19 cellular contexts compared by ENCODE assay signal in the genomic region with DNA sequence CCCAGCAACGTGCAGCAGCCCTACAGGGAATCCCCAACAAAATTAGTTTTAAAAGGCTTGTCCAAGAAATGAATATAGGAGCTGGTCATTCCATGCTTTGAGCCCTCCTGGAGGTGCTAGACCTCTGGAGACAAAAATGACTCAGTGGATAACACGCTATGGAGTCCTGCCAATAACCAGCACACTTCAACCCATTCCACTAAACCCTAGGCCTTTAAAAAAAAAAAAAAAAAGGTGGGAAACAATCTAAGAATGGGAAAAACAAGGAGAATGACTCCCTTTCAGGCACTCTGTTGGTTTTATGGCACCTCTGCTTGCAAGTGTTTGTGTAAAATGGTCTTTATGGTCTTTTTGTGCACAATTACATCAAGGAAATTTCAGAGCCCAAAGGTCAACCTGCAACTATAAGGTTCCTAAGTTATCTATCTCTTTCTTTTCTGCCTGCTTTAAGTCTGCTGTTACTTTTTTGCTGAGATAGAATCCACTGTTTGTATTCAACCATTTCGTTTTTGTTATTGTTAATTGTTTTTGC. TPM values are rescaled to one million over a fixed set of nuclear protein-coding genes. Genes with fewer than 3 reads are reported as not detected.
A peak's percentile ranks its signal among the peaks of the same experiment; 100 is the strongest.
DNase-seq lines count a peak whose midpoint lies in the region; ATAC-seq, FAIRE-seq and TF ChIP-seq lines count a peak whose summit lies in the region.
"Had no signal": no experiment of that assay in that cellular context is flagged by ENCODE, and none has a peak within 500 bp of the region (broad histone marks: within the 10 kb centered on the region; RNA-seq: fewer than 3 reads in every experiment).

No MANE protein-coding gene starts in this region.

- H3K36me3 ChIP-seq in mucosa of rectum (ENCODE audit: control insufficient read depth in 2 of 2, insufficient read depth in 2 of 2, low read length in 2 of 2), result peaks cover 0 to 3% of the 10 kb centered on the region in 2 donors
- H3K36me3 ChIP-seq: tibial artery had no signal

- no peak overlapping the region for H2BK5ac ChIP-seq in H9 (ENCODE audit: insufficient read length, low read length)

- peaks cover 9% of the 10 kb centered on the region; the same call in 1 of the 2 replicates for H3K79me2 ChIP-seq in H9 (ENCODE audit: insufficient read depth, low read length)

- no peak overlapping the region for H2BK20ac ChIP-seq in H9 (ENCODE audit: low read depth, low read length, poor library complexity, severe bottlenecking)

- H3T11ph ChIP-seq in H9 (ENCODE audit: low read length), result no peak overlapping the region

- TF ChIP-seq CTCF in H9 (conservative IDR thresholded peaks at IDR 0.05), result no peak

- H2BK12ac ChIP-seq in H9 (ENCODE audit: insufficient read length, low read depth, low read length), result no peak overlapping the region

- ATAC-seq in GM18505 (IDR thresholded peaks at IDR 0.05; ENCODE audit: unreplicated experiment), result peak; percentile 8
- ATAC-seq in central memory CD8-positive, alpha-beta T cell (replicated peaks; ENCODE audit: extremely low read depth, poor library complexity, severe bottlenecking), result no peak

- peak overlapping the region; percentile 41 for H3K27ac Mint-ChIP-seq in central memory CD8-positive, alpha-beta T cell (ENCODE audit: low read depth)
- H3K27ac Mint-ChIP-seq in H9, result no peak overlapping the region

- H4K5ac ChIP-seq in H9 (ENCODE audit: insufficient read length, low read depth, low read length), result no peak overlapping the region

- H3K27ac ChIP-seq in mucosa of rectum (ENCODE audit: low read depth in 2 of 2, low read length in 2 of 2) (peak overlapping the region; percentile 76 to 85), H9 (ENCODE audit: insufficient read length, low read depth, low read length) (no peak overlapping the region)
- H3K27ac ChIP-seq: RWPE1, tibial artery had no signal

- no peak for FAIRE-seq in HTR-8/SVneo (lab: Jason Lieb, UNC)

- H3K9me3 ChIP-seq in mucosa of rectum (ENCODE audit: control insufficient read depth in 2 of 2, low read length in 2 of 2) (no peaks in the 10 kb centered on the region), H9 (ENCODE audit: control insufficient read depth, low read depth, low read length) (peaks cover 23% of the 10 kb centered on the region)
- H3K9me3 ChIP-seq: tibial artery had no signal

- no peak overlapping the region for H4K8ac ChIP-seq in H9 (replicated peaks; ENCODE audit: insufficient read length, low read depth, low read length)

- TF ChIP-seq POLR2A in GM18505 (IDR thresholded peaks at IDR 0.05; ENCODE audit: borderline replicate concordance, extremely low read depth, insufficient read depth, insufficient read length), result no peak

- no peak overlapping the region for H3K4me2 ChIP-seq in H9 (ENCODE audit: insufficient read depth, insufficient read length, low read length)

- no peak overlapping the region for H3K4me3 Mint-ChIP-seq in central memory CD8-positive, alpha-beta T cell
- H3K4me3 Mint-ChIP-seq in H9, result no peak overlapping the region
- H3K4me3 Mint-ChIP-seq: activated T-cell treated with anti-CD3 and anti-CD28 coated beads, Interleukin-2, amount 50 U/mL, for 4 hours had no signal

- H3K4ac ChIP-seq in H9 (ENCODE audit: low read depth, low read length), result no peak overlapping the region

- no peak overlapping the region for H2AK5ac ChIP-seq in H9 (ENCODE audit: insufficient read length, low read length)

- no peak overlapping the region for H2AFZ ChIP-seq in H9 (ENCODE audit: low read length)

- no peak overlapping the region for H3K23ac ChIP-seq in H9 (ENCODE audit: insufficient read length, low read depth, low read length)

- peaks cover 4% of the 10 kb centered on the region for H3K79me1 ChIP-seq in H9 (ENCODE audit: insufficient read depth, low read depth, low read length, poor library complexity, severe bottlenecking)

- no peaks in the 10 kb centered on the region for H3K9me3 Mint-ChIP-seq in central memory CD8-positive, alpha-beta T cell
- peaks cover 71 to 84% of the 10 kb centered on the region in 2 experiments for H3K9me3 Mint-ChIP-seq in H9

- peaks cover 61% of the 10 kb centered on the region for H3K4me1 Mint-ChIP-seq in central memory CD8-positive, alpha-beta T cell
- peaks cover 29 to 32% of the 10 kb centered on the region in 2 experiments for H3K4me1 Mint-ChIP-seq in H9

- no peaks in the 10 kb centered on the region for H3K23me2 ChIP-seq in H9 (ENCODE audit: insufficient read length, low read depth, low read length, poor library complexity, severe bottlenecking)

- WGBS in H9 (ENCODE audit: extremely low coverage, insufficient read length, low lambda C conversion rate), result no CpG with 5 or more reads among the region's 3 CpGs

- DNase-seq in HT1080 (ENCODE audit: low read depth) (peak; percentile 62), GM19240 (ENCODE audit: insufficient read length, low spot score) (no peak), H9 (no peak), HTR-8/SVneo (ENCODE audit: insufficient read length, low spot score) (no peak), T-helper 9 cell (no peak)
- no peak for DNase-seq in central memory CD8-positive, alpha-beta T cell (ENCODE audit: low spot score in 2 of 2)
- DNase-seq: activated CD4-positive, alpha-beta T cell treated with anti-CD3 and anti-CD28 coated beads for 4 hours; activated T-cell treated with anti-CD3 and anti-CD28 coated beads, Interleukin-2, amount 50 U/mL, for 4 hours; amniotic stem cell; DMS153; foreskin fibroblast; KBM-7; mesendoderm; NCI-H1694; NCI-H524; tibial artery had no signal

- no peak overlapping the region for H2BK120ac ChIP-seq in H9 (ENCODE audit: low read depth, low read length, poor library complexity, severe bottlenecking)

- H3K27me3 ChIP-seq in mucosa of rectum (ENCODE audit: control insufficient read depth in 2 of 2, insufficient read depth in 2 of 2, low read length in 2 of 2), result no peaks in the 10 kb centered on the region
- no peaks in the 10 kb centered on the region for H3K27me3 ChIP-seq in H9 (ENCODE audit: insufficient read depth, low read length)
- H3K27me3 ChIP-seq: tibial artery had no signal

- H3K27me3 Mint-ChIP-seq in central memory CD8-positive, alpha-beta T cell, result no peaks in the 10 kb centered on the region
- H3K27me3 Mint-ChIP-seq in H9 (ENCODE audit: low read depth), result peaks cover 3% of the 10 kb centered on the region; the same call in 1 of the 2 replicates

- no peak overlapping the region for H4K91ac ChIP-seq in H9 (ENCODE audit: insufficient read length, low read depth, low read length)

- no peaks in the 10 kb centered on the region for H4K20me1 ChIP-seq in H9 (ENCODE audit: control insufficient read depth, insufficient read depth, insufficient read length)

- H3K9ac ChIP-seq in mucosa of rectum (ENCODE audit: low read depth in 1 of 2, low read length in 2 of 2) (peak overlapping the region; percentile 35 to 38), H9 (ENCODE audit: extremely low read depth, insufficient read length, low read length) (no peak overlapping the region)

- peak overlapping the region; percentile 20 to 56 for H3K4me3 ChIP-seq in mucosa of rectum (ENCODE audit: low read length in 2 of 2)
- H3K4me3 ChIP-seq: tibial artery had no signal

- H3K18ac ChIP-seq in H9 (ENCODE audit: insufficient read length, low read depth, low read length), result no peak overlapping the region

- H3K14ac ChIP-seq in H9 (ENCODE audit: insufficient read depth, low read length), result no peak overlapping the region

- H2BK15ac ChIP-seq in H9 (ENCODE audit: low read depth, low read length), result no peak overlapping the region

- no peak overlapping the region for H3K56ac ChIP-seq in H9 (ENCODE audit: insufficient read length, low read depth, low read length)

- H3K4me1 ChIP-seq in mucosa of rectum (ENCODE audit: control insufficient read depth in 2 of 2, insufficient read depth in 2 of 2, low read length in 2 of 2), result peaks cover 11 to 22% of the 10 kb centered on the region in 2 donors
- peaks cover 6% of the 10 kb centered on the region; the same call in 1 of the 2 replicates for H3K4me1 ChIP-seq in H9 (ENCODE audit: insufficient read depth, low read length)

- H3K36me3 Mint-ChIP-seq in central memory CD8-positive, alpha-beta T cell (ENCODE audit: insufficient read depth), result peaks cover 1% of the 10 kb centered on the region
- peaks cover 71 to 81% (median 80%) of the 10 kb centered on the region in 3 experiments for H3K36me3 Mint-ChIP-seq in H9 (ENCODE audit: insufficient read depth in 1 of 3, low read depth in 3 of 3)

RNA-seq across cellular contexts. Expression of gene AVL9, which starts 21.3 kb away (rescaled TPM):
- 29.6 and 39.4 TPM in 2 replicates for total RNA-seq in HT1080 (2014; rRNA removed; shearing (Covaris generic))
- polyA plus RNA-seq in HT1080 (2015; cell fraction: cytosol; rRNA removed), result 21.0 and 21.1 TPM in 2 replicates
- polyA plus RNA-seq in HT1080 (2015; cell fraction: nucleus; rRNA removed), result 33.9 and 34.1 TPM in 2 replicates
- total RNA-seq in H9 (2021), result 35.0 and 38.7 TPM in 2 replicates

RNA-seq across cellular contexts. Expression of gene LSM5, which starts 26.4 kb away (rescaled TPM):
- total RNA-seq in HT1080 (2014; rRNA removed; shearing (Covaris generic)), result 50.0 and 87.2 TPM in 2 replicates
- polyA plus RNA-seq in HT1080 (2015; cell fraction: cytosol; rRNA removed), result 61.1 and 187 TPM in 2 replicates
- polyA plus RNA-seq in HT1080 (2015; cell fraction: nucleus; rRNA removed), result 32.2 and 58.0 TPM in 2 replicates
- 101 and 108 TPM in 2 replicates for total RNA-seq in H9 (2021)
